Comparison of ENCODE assay signal across 1 cellular context in genomic region chr10:5684318-5684970, GRCh38.
A peak's percentile ranks its signal among the peaks of the same experiment; 100 is the strongest.
TF ChIP-seq lines count a peak whose summit lies in the region.

TSS of gene TASOR2 (plus strand) at chr10:5684838. CDS start at chr10:5720643, 35,805 bp downstream.

TF ChIP-seq in HepG2, 621 proteins besides CTCF, POLR2A, EP300 and RAD21 (continued from another document and continues in another):
- TF ChIP-seq SYNCRIP (IDR thresholded peaks at IDR 0.05; ENCODE audit: insufficient read depth, low read depth, low read length) (no peak), TFAP4 (IDR thresholded peaks at IDR 0.05; ENCODE audit: borderline replicate concordance, low read depth) (no peak; the same call in 1 of the 2 replicates), SPEN (CRISPR knock-in tag; IDR thresholded peaks at IDR 0.05; ENCODE audit: low read depth) (peak; percentile 98), HINFP (CRISPR knock-in tag; IDR thresholded peaks at IDR 0.05; ENCODE audit: low read depth) (peak; percentile 86; the same call in 1 of the 2 replicates), RFX1 (IDR thresholded peaks at IDR 0.05) (no peak), CEBPG (CRISPR knock-in tag; IDR thresholded peaks at IDR 0.05) (peak; percentile 49; the same call in 1 of the 2 replicates), PTBP1 (IDR thresholded peaks at IDR 0.05; ENCODE audit: low read depth, low read length, poor library complexity, severe bottlenecking) (no peak), THRA (CRISPR knock-in tag; IDR thresholded peaks at IDR 0.05; ENCODE audit: borderline replicate concordance) (peak; percentile 81), ZBTB33 (CRISPR knock-in tag; IDR thresholded peaks at IDR 0.05) (peak; percentile 78), TFDP1 (CRISPR knock-in tag; IDR thresholded peaks at IDR 0.05; ENCODE audit: borderline replicate concordance) (peak; percentile 100), ZXDC (CRISPR knock-in tag; IDR thresholded peaks at IDR 0.05) (peak; percentile 85), ZNF7 (CRISPR knock-in tag; IDR thresholded peaks at IDR 0.05) (no peak), ZNF713 (CRISPR knock-in tag; IDR thresholded peaks at IDR 0.05) (peak; percentile 67; the same call in 1 of the 2 replicates), SOX6 (IDR thresholded peaks at IDR 0.05) (no peak), SOX6 (CRISPR knock-in tag; IDR thresholded peaks at IDR 0.05) (peak; percentile 78), ZNF350 (CRISPR knock-in tag; IDR thresholded peaks at IDR 0.05; ENCODE audit: borderline replicate concordance, low read depth) (peak; percentile 80; the same call in 1 of the 2 replicates), ARID5B (CRISPR knock-in tag; IDR thresholded peaks at IDR 0.05) (peak; percentile 84), ZBTB43 (CRISPR knock-in tag; conservative IDR thresholded peaks at IDR 0.05) (peak; percentile 89; the same call in 1 of the 2 replicates), ZNF17 (CRISPR knock-in tag; IDR thresholded peaks at IDR 0.05) (peak; percentile 74; the same call in 1 of the 2 replicates), SALL1 (CRISPR knock-in tag; IDR thresholded peaks at IDR 0.05) (peak; percentile 99), NFYC (CRISPR knock-in tag; IDR thresholded peaks at IDR 0.05) (peak; percentile 81), ZKSCAN8 (CRISPR knock-in tag; IDR thresholded peaks at IDR 0.05; ENCODE audit: borderline replicate concordance) (peak; percentile 89; the same call in 1 of the 2 replicates), ZBTB40 (IDR thresholded peaks at IDR 0.05) (no peak), ZBTB40 (CRISPR knock-in tag; IDR thresholded peaks at IDR 0.05) (peak; percentile 95), NFRKB (IDR thresholded peaks at IDR 0.05) (no peak), ZNF251 (CRISPR knock-in tag; IDR thresholded peaks at IDR 0.05) (no peak), SRF (IDR thresholded peaks at IDR 0.05; ENCODE audit: low read depth, low read length) (peak; percentile 62; the same call in 1 of the 2 replicates), ZNF660 (CRISPR knock-in tag; IDR thresholded peaks at IDR 0.05; ENCODE audit: borderline replicate concordance, low read depth) (peak; percentile 86; the same call in 1 of the 2 replicates), KDM2A (CRISPR knock-in tag; IDR thresholded peaks at IDR 0.05; ENCODE audit: borderline replicate concordance, low read depth) (peak; percentile 91)
